Comparison of ENCODE assay signal across 1 cellular context in the genomic region with DNA sequence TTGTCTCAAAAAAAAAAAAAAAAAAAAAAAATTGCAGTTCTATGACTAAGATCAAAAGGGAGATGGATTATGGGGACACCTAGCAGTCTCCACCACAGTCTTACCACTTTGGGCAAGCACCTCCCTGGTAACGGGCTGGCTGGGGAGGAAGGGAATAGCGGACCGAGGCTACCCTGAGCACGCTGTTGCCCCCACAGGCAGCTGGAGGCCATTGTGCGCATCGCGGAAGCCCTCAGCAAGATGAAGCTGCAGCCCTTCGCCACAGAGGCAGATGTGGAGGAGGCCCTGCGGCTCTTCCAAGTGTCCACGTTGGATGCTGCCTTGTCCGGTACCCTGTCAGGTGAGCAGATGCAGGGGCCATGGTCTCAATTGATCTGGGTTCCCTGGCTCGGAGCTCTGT.
TF ChIP-seq lines count a peak whose summit lies in the region.

No MANE protein-coding gene starts in this region.

TF ChIP-seq in HEK293, 187 proteins besides CTCF, POLR2A, EP300 and RAD21 (continued from another document):
- TF ChIP-seq ZNF664 (tag by site-specific recombination; IDR thresholded peaks at IDR 0.05): no peak
- TF ChIP-seq ZNF513 (tag by site-specific recombination; IDR thresholded peaks at IDR 0.05): no peak
- TF ChIP-seq KLF9 (tag by site-specific recombination; IDR thresholded peaks at IDR 0.05; ENCODE audit: low read depth): no peak
- TF ChIP-seq WT1 (tag by site-specific recombination; IDR thresholded peaks at IDR 0.05): no peak
- no peak for TF ChIP-seq ZNF626 (tag by site-specific recombination; IDR thresholded peaks at IDR 0.05)
- TF ChIP-seq KLF17 (tag by site-specific recombination; IDR thresholded peaks at IDR 0.05): no peak
- no peak for TF ChIP-seq GLI2 (tag by site-specific recombination; IDR thresholded peaks at IDR 0.05; ENCODE audit: borderline replicate concordance, low read depth)
